1 cellular context compared by ENCODE assay signal in genomic region chr19:44955500-44956439, GRCh38.
TF ChIP-seq lines count a peak whose summit lies in the region.

No MANE protein-coding gene starts in this region.

TF ChIP-seq in HepG2, 621 proteins besides CTCF, POLR2A, EP300 and RAD21 (continued from another document and continues in another):
- TF ChIP-seq HMGXB4 (CRISPR knock-in tag; IDR thresholded peaks at IDR 0.05; ENCODE audit: borderline replicate concordance in 1 of 2, low read depth in 1 of 2) = peak in 1 of 2 experiments; percentile 19; a peak in 1 of 4 replicates
- TF ChIP-seq TGIF2 (CRISPR knock-in tag; IDR thresholded peaks at IDR 0.05) = 0 out of 2 replicates have a peak, but pooled peaks have one; percentile 21
- no peak for TF ChIP-seq YEATS4 (CRISPR knock-in tag; IDR thresholded peaks at IDR 0.05; ENCODE audit: borderline replicate concordance)
- no peak for TF ChIP-seq ZNF724P (CRISPR knock-in tag; IDR thresholded peaks at IDR 0.05; ENCODE audit: borderline replicate concordance)
- TF ChIP-seq ZNF44 (CRISPR knock-in tag; IDR thresholded peaks at IDR 0.05) = no peak
- no peak for TF ChIP-seq ZNF224 (CRISPR knock-in tag; IDR thresholded peaks at IDR 0.05)
- TF ChIP-seq ZNF543 (CRISPR knock-in tag; IDR thresholded peaks at IDR 0.05) = 0 out of 2 replicates have a peak, but pooled peaks have one; percentile 37
- TF ChIP-seq CHD2 (IDR thresholded peaks at IDR 0.05; ENCODE audit: low read depth, low read length) = no peak
- TF ChIP-seq RBFOX2 (IDR thresholded peaks at IDR 0.05; ENCODE audit: low read depth, low read length) = peak; percentile 22; the same call in 1 of the 2 replicates
- TF ChIP-seq ZNF512 (CRISPR knock-in tag; IDR thresholded peaks at IDR 0.05) = no peak
- no peak for TF ChIP-seq ZNF337 (CRISPR knock-in tag; IDR thresholded peaks at IDR 0.05; ENCODE audit: borderline replicate concordance, low read depth)
- no peak for TF ChIP-seq JARID2 (CRISPR knock-in tag; IDR thresholded peaks at IDR 0.05; ENCODE audit: insufficient replicate concordance)
- no peak for TF ChIP-seq NFKBIZ (CRISPR knock-in tag; IDR thresholded peaks at IDR 0.05)
- TF ChIP-seq ZBTB4 (CRISPR knock-in tag; IDR thresholded peaks at IDR 0.05; ENCODE audit: borderline replicate concordance) = no peak
- no peak for TF ChIP-seq CBX5 (CRISPR knock-in tag; IDR thresholded peaks at IDR 0.05; ENCODE audit: borderline replicate concordance)
- TF ChIP-seq PHB2 (IDR thresholded peaks at IDR 0.05; ENCODE audit: partially characterized antibody) = no peak
- no peak for TF ChIP-seq ZNF75D (CRISPR knock-in tag; IDR thresholded peaks at IDR 0.05; ENCODE audit: borderline replicate concordance)
- TF ChIP-seq E2F5 (CRISPR knock-in tag; conservative IDR thresholded peaks at IDR 0.05) = no peak
- TF ChIP-seq PCBP1 (IDR thresholded peaks at IDR 0.05; ENCODE audit: borderline replicate concordance, low read depth, low read length) = no peak
- TF ChIP-seq CHCHD3 (CRISPR knock-in tag; IDR thresholded peaks at IDR 0.05) = no peak
- no peak for TF ChIP-seq ARID5B (CRISPR knock-in tag; IDR thresholded peaks at IDR 0.05)
- TF ChIP-seq TCF7L2 (IDR thresholded peaks at IDR 0.05; ENCODE audit: low read depth, low read length) = no peak
- TF ChIP-seq ZMYM3 (CRISPR knock-in tag; IDR thresholded peaks at IDR 0.05) = peak; percentile 32; the same call in 1 of the 2 replicates
- TF ChIP-seq CENPBD1 (CRISPR knock-in tag; IDR thresholded peaks at IDR 0.05; ENCODE audit: borderline replicate concordance, low read depth) = no peak
- no peak for TF ChIP-seq ZNF670 (CRISPR knock-in tag; IDR thresholded peaks at IDR 0.05; ENCODE audit: borderline replicate concordance)
- no peak for TF ChIP-seq CENPT (CRISPR knock-in tag; IDR thresholded peaks at IDR 0.05; ENCODE audit: low read depth)
- TF ChIP-seq ATM (IDR thresholded peaks at IDR 0.05; ENCODE audit: borderline replicate concordance) = no peak
- TF ChIP-seq AGO2 (optimal IDR thresholded peaks at IDR 0.05; ENCODE audit: low read depth, low read length) = peak; percentile 90
- no peak; the same call in 1 of the 2 replicates for TF ChIP-seq ARID4A (CRISPR knock-in tag; IDR thresholded peaks at IDR 0.05; ENCODE audit: borderline replicate concordance)
- TF ChIP-seq ATAD3A (CRISPR knock-in tag; IDR thresholded peaks at IDR 0.05) = no peak
- TF ChIP-seq E2F2 (CRISPR knock-in tag; IDR thresholded peaks at IDR 0.05; ENCODE audit: borderline replicate concordance) = no peak
- peak; percentile 22; the same call in 1 of the 2 replicates for TF ChIP-seq ZNF777 (CRISPR knock-in tag; IDR thresholded peaks at IDR 0.05)
- no peak for TF ChIP-seq IKZF1 (IDR thresholded peaks at IDR 0.05)
- TF ChIP-seq ZMAT5 (CRISPR knock-in tag; IDR thresholded peaks at IDR 0.05; ENCODE audit: borderline replicate concordance, low read depth) = no peak
- TF ChIP-seq ZNF280B (CRISPR knock-in tag; IDR thresholded peaks at IDR 0.05; ENCODE audit: borderline replicate concordance) = peak; percentile 37
- no peak for TF ChIP-seq ZKSCAN1 (IDR thresholded peaks at IDR 0.05; ENCODE audit: low read length)
- TF ChIP-seq TAF1 (CRISPR knock-in tag; IDR thresholded peaks at IDR 0.05) = no peak
- no peak; the same call in 1 of the 2 replicates for TF ChIP-seq ZNF446 (CRISPR knock-in tag; IDR thresholded peaks at IDR 0.05)
- TF ChIP-seq HNRNPUL1 (IDR thresholded peaks at IDR 0.05; ENCODE audit: low read depth, low read length) = no peak
- TF ChIP-seq ELK4 (CRISPR knock-in tag; IDR thresholded peaks at IDR 0.05; ENCODE audit: borderline replicate concordance) = no peak
